ENCODE assay signal across 31 cellular contexts in genomic region chr7:92056276-92056675, GRCh38.
DNase-seq lines count a peak whose midpoint lies in the region; ATAC-seq and TF ChIP-seq lines count a peak whose summit lies in the region.
"Had no signal": no experiment of that assay in that cellular context is flagged by ENCODE, and none has a peak within 500 bp of the region (broad histone marks: within the 10 kb centered on the region; RNA-seq: fewer than 3 reads in every experiment).

No MANE protein-coding gene starts in this region.

- peak overlapping the region in 1 of 4 donors; percentile 43 for H3K4me3 Mint-ChIP-seq in CD4-positive, CD25-positive, alpha-beta regulatory T cell
- H3K4me3 Mint-ChIP-seq: activated CD4-positive, alpha-beta T cell treated with anti-CD3 and anti-CD28 coated beads, Interleukin-2, amount 10 ng/mL, durations not matched to agents 7 days and 5 days; activated naive CD8-positive, alpha-beta T cell treated with anti-CD3 and anti-CD28 coated beads, Interleukin-2, amount 10 ng/mL, durations not matched to agents 7 days and 5 days; activated T-cell treated with anti-CD3 and anti-CD28 coated beads, Interleukin-2, amount 50 U/mL, for 4 hours; central memory CD8-positive, alpha-beta T cell; dendritic cell treated with granulocyte-macrophage colony-stimulating factor and Interleukin-4, amounts not matched to agents 40 ng/mL and 50 ng/mL, for 4 days had no signal

- TF ChIP-seq CTCF in PC-3 (conservative IDR thresholded peaks at IDR 0.05; ENCODE audit: low read depth, low read length) = no peak
- TF ChIP-seq CTCF in sigmoid colon (IDR thresholded peaks at IDR 0.05) = no peak

- 19 to 80% methylated on average over 1 of the region's 1 CpG for WGBS in sigmoid colon, 2 donors

- no peak for DNase-seq in CD4-positive, CD25-positive, alpha-beta regulatory T cell
- DNase-seq in PC-3 = no peak
- no peak for DNase-seq in epithelial cell of prostate (ENCODE audit: low read depth, low spot score)
- peak; percentile 33 for DNase-seq in renal cortical epithelial cell (ENCODE audit: low read depth)
- DNase-seq in globus pallidus (ENCODE audit: low spot score) = no peak
- DNase-seq in hypothalamus (lab: John Stamatoyannopoulos, UW) = no peak
- DNase-seq in sigmoid colon = no peak
- DNase-seq: activated CD4-positive, alpha-beta T cell treated with anti-CD3 and anti-CD28 coated beads, Interleukin-2, amount 10 ng/mL, durations not matched to agents 7 days and 5 days; activated gamma-delta T cell; activated naive CD8-positive, alpha-beta T cell treated with anti-CD3 and anti-CD28 coated beads, Interleukin-2, amount 10 ng/mL, durations not matched to agents 7 days and 5 days; activated T-cell treated with anti-CD3 and anti-CD28 coated beads, Interleukin-2, amount 50 U/mL, for 4 hours; C1 segment of cervical spinal cord; COR-L47; DMS53; KG1; left lung; NCI-H1105; NCI-H1930; NCI-H524; right lobe of liver; SHP77 treated with DMSO at 0.1 percent for 48 hours; stimulated activated CD4-positive, alpha-beta T cell treated with anti-CD3 and anti-CD28 coated beads, Interleukin-4, amount 100 ng/mL, for 1 hour; T1000; thyroid gland; WERI-Rb-1 had no signal

- ATAC-seq in CD4-positive, CD25-positive, alpha-beta regulatory T cell (ENCODE audit: low read depth in 2 of 2) = no peak
- ATAC-seq in PC-3 = no peak
- ATAC-seq: activated T-cell treated with anti-CD3 and anti-CD28 coated beads, Interleukin-2, amount 50 U/mL, for 4 hours; gastroesophageal sphincter had no signal

- POLR2A ChIA-PET in PC-3 (lab: Charles Lee; ENCODE audit: unreplicated experiment) = interaction anchor here (1.5 kb wide), 1 partner anchor 19 kb away, joined by 3 read pairs; no protein-coding TSS in a partner anchor

- no peaks in the 10 kb centered on the region for H3K9me3 Mint-ChIP-seq in CD4-positive, CD25-positive, alpha-beta regulatory T cell
- H3K9me3 Mint-ChIP-seq: activated CD4-positive, alpha-beta T cell treated with anti-CD3 and anti-CD28 coated beads, Interleukin-2, amount 10 ng/mL, durations not matched to agents 7 days and 5 days; activated naive CD8-positive, alpha-beta T cell treated with anti-CD3 and anti-CD28 coated beads, Interleukin-2, amount 10 ng/mL, durations not matched to agents 7 days and 5 days; activated T-cell treated with anti-CD3 and anti-CD28 coated beads, Interleukin-2, amount 50 U/mL, for 4 hours; central memory CD8-positive, alpha-beta T cell; dendritic cell treated with granulocyte-macrophage colony-stimulating factor and Interleukin-4, amounts not matched to agents 40 ng/mL and 50 ng/mL, for 4 days had no signal

- H3K9me3 ChIP-seq in CD4-positive, CD25-positive, alpha-beta regulatory T cell (ENCODE audit: control insufficient read depth in 2 of 2, low read length in 2 of 2) = no peaks in the 10 kb centered on the region
- no peaks in the 10 kb centered on the region for H3K9me3 ChIP-seq in PC-3 (ENCODE audit: low read length)
- no peaks in the 10 kb centered on the region for H3K9me3 ChIP-seq in sigmoid colon
- H3K9me3 ChIP-seq: ascending aorta, gastroesophageal sphincter, left lung, right lobe of liver, thyroid gland had no signal

- H3K36me3 Mint-ChIP-seq in CD4-positive, CD25-positive, alpha-beta regulatory T cell = peaks cover 16% of the 10 kb centered on the region

- H3K4me1 Mint-ChIP-seq in CD4-positive, CD25-positive, alpha-beta regulatory T cell = peaks cover 24 to 30% (median 28%) of the 10 kb centered on the region in 4 donors

- peaks cover 5% of the 10 kb centered on the region for H3F3A ChIP-seq in PC-3 (ENCODE audit: low read length, unreplicated experiment)

- intact Hi-C loops in PC-3 (cut with micrococcal nuclease) = loop anchor here (2.0 kb wide), 1 partner anchor 115 kb away; the partner anchor contains the start of gene AKAP9
- intact Hi-C loops in sigmoid colon (cut with DNase I) = no loop called here

- H3K27ac Mint-ChIP-seq in CD4-positive, CD25-positive, alpha-beta regulatory T cell = peak overlapping the region in 2 of 3 donors; percentile 14 to 72
- H3K27ac Mint-ChIP-seq: activated CD4-positive, alpha-beta T cell treated with anti-CD3 and anti-CD28 coated beads, Interleukin-2, amount 10 ng/mL, durations not matched to agents 7 days and 5 days; activated naive CD8-positive, alpha-beta T cell treated with anti-CD3 and anti-CD28 coated beads, Interleukin-2, amount 10 ng/mL, durations not matched to agents 7 days and 5 days; dendritic cell treated with granulocyte-macrophage colony-stimulating factor and Interleukin-4, amounts not matched to agents 40 ng/mL and 50 ng/mL, for 4 days had no signal

- TF ChIP-seq EP300 in sigmoid colon (IDR thresholded peaks at IDR 0.05) = no peak

- no peaks in the 10 kb centered on the region for H4K20me1 ChIP-seq in PC-3 (ENCODE audit: low read length)

- H3K9me2 ChIP-seq in PC-3 (replicated peaks; ENCODE audit: low read length) = no peaks in the 10 kb centered on the region

- H3K27me3 Mint-ChIP-seq in CD4-positive, CD25-positive, alpha-beta regulatory T cell = no peaks in the 10 kb centered on the region
- H3K27me3 Mint-ChIP-seq: activated CD4-positive, alpha-beta T cell treated with anti-CD3 and anti-CD28 coated beads, Interleukin-2, amount 10 ng/mL, durations not matched to agents 7 days and 5 days; activated naive CD8-positive, alpha-beta T cell treated with anti-CD3 and anti-CD28 coated beads, Interleukin-2, amount 10 ng/mL, durations not matched to agents 7 days and 5 days; central memory CD8-positive, alpha-beta T cell; dendritic cell treated with granulocyte-macrophage colony-stimulating factor and Interleukin-4, amounts not matched to agents 40 ng/mL and 50 ng/mL, for 4 days had no signal

- BruUV-seq in PC-3 (replicated peaks; lab: Mats Ljungman, UMichigan) = no TSS peak

- no peaks in the 10 kb centered on the region for H3K79me2 ChIP-seq in PC-3 (ENCODE audit: low read length)
- H3K79me2 ChIP-seq: parathyroid adenoma had no signal

- TF ChIP-seq POLR2A in sigmoid colon (IDR thresholded peaks at IDR 0.05) = no peak

- peaks cover 18% of the 10 kb centered on the region for H3K4me1 ChIP-seq in CD4-positive, CD25-positive, alpha-beta regulatory T cell (ENCODE audit: control insufficient read depth, insufficient read depth, low read length, poor library complexity, severe bottlenecking)
- peaks cover 22% of the 10 kb centered on the region for H3K4me1 ChIP-seq in PC-3 (ENCODE audit: insufficient read depth, low read length)
- peaks cover 0 to 8% (median 4%) of the 10 kb centered on the region in 4 donors for H3K4me1 ChIP-seq in sigmoid colon
- H3K4me1 ChIP-seq: ascending aorta had no signal

- no peak overlapping the region for H2AFZ ChIP-seq in PC-3 (ENCODE audit: low read length)
- H2AFZ ChIP-seq: parathyroid adenoma had no signal

- H3K9ac ChIP-seq in PC-3 (ENCODE audit: low read length) = no peak overlapping the region
- H3K9ac ChIP-seq: parathyroid adenoma had no signal

- H3K27me3 ChIP-seq in CD4-positive, CD25-positive, alpha-beta regulatory T cell (ENCODE audit: control insufficient read depth, insufficient read depth, low read length) = no peaks in the 10 kb centered on the region
- H3K27me3 ChIP-seq in PC-3 (ENCODE audit: low read length) = no peaks in the 10 kb centered on the region
- H3K27me3 ChIP-seq in sigmoid colon = no peaks in the 10 kb centered on the region
- H3K27me3 ChIP-seq: ascending aorta, gastroesophageal sphincter, left lung, right lobe of liver, thyroid gland had no signal

- no peak overlapping the region for H3K4me3 ChIP-seq in CD4-positive, CD25-positive, alpha-beta regulatory T cell (ENCODE audit: low read depth, low read length)
- H3K4me3 ChIP-seq in PC-3 (ENCODE audit: low read length) = no peak overlapping the region
- H3K4me3 ChIP-seq in sigmoid colon = no peak overlapping the region
- H3K4me3 ChIP-seq: ascending aorta, gastroesophageal sphincter, left lung, right lobe of liver, thyroid gland had no signal

- H3K27ac ChIP-seq in CD4-positive, CD25-positive, alpha-beta regulatory T cell (ENCODE audit: insufficient read depth, low read length, poor library complexity, severe bottlenecking) = no peak overlapping the region
- 0 out of 2 replicates have a peak overlapping the region, but pooled peaks have one; percentile 17 for H3K27ac ChIP-seq in PC-3 (ENCODE audit: low read length)
- peak overlapping the region; percentile 16 for H3K27ac ChIP-seq in epithelial cell of prostate
- peak overlapping the region in 1 of 4 donors; percentile 25 for H3K27ac ChIP-seq in sigmoid colon
- H3K27ac ChIP-seq: HL-60, left lung, parathyroid adenoma, WERI-Rb-1 had no signal

- H3K4me2 ChIP-seq in PC-3 (ENCODE audit: low read length) = no peak overlapping the region

- CTCF ChIA-PET in PC-3 (lab: Charles Lee) = interaction anchor here (1.2 kb wide), 1 partner anchor 175 kb away, joined by 4 read pairs; no protein-coding TSS in a partner anchor

- H3K36me3 ChIP-seq in CD4-positive, CD25-positive, alpha-beta regulatory T cell (ENCODE audit: control insufficient read depth, insufficient read depth, low read length) = peaks cover 13% of the 10 kb centered on the region
- H3K36me3 ChIP-seq in PC-3 (ENCODE audit: low read depth, low read length) (no peaks in the 10 kb centered on the region; the same call in 1 of the 2 replicates), sigmoid colon (peaks cover 0 to 31% (median 1%) of the 10 kb centered on the region in 4 donors)
- H3K36me3 ChIP-seq: left lung had no signal
